ENCODE assay signal across 23 cellular contexts in the genomic region with DNA sequence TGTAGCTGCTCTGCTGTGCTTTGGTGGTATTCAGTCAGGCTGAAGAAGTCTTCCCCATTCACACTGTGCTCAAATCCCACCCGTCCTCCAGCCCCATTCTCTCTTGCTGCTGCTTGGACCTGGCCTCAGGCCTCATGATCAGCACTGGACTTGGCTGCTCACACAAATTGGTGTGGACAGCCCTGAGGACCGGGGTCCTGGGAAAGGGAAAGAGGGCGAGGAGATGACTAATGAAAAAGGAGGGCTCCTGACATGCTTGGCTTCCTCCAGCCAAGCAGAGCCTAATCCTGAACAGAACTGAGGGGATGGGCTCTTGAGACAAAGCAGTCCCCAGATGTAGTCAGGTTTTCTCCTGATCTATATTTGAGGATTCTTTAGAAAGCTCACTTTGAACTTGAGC.
DNase-seq lines count a peak whose midpoint lies in the region; FAIRE-seq lines count a peak whose summit lies in the region.
"Had no signal": no experiment of that assay in that cellular context is flagged by ENCODE, and none has a peak within 500 bp of the region (broad histone marks: within the 10 kb centered on the region; RNA-seq: fewer than 3 reads in every experiment).

No MANE protein-coding gene starts in this region.

- no peak overlapping the region for H2BK120ac ChIP-seq in neuronal stem cell (ENCODE audit: low read depth, low read length)

- no peak overlapping the region for H2BK15ac ChIP-seq in neuronal stem cell (ENCODE audit: low read length)

- H3K9me3 ChIP-seq in neuronal stem cell (replicated peaks in 1 of 2; ENCODE audit: control insufficient read depth in 2 of 2, insufficient read depth in 1 of 2, low read depth in 1 of 2, low read length in 2 of 2): peaks cover 0 to 3% of the 10 kb centered on the region in 2 donors
- H3K9me3 ChIP-seq: neutrophil had no signal

- no CpG with 5 or more reads among the region's 3 CpGs for WGBS in neuronal stem cell (ENCODE audit: extremely low coverage in 2 of 2, insufficient read length in 2 of 2, insufficient replicate concordance in 1 of 2), 2 donors

- no peak overlapping the region for H3K9ac ChIP-seq in neuronal stem cell (ENCODE audit: low read depth, low read length, poor library complexity)

- no peak overlapping the region for H3K27ac Mint-ChIP-seq in activated naive CD4-positive, alpha-beta T cell treated with anti-CD3 and anti-CD28 coated beads for 36 hours
- H3K27ac Mint-ChIP-seq: activated naive CD8-positive, alpha-beta T cell treated with anti-CD3 and anti-CD28 coated beads, Interleukin-2, amount 50 U/mL, for 24 hours; WTC11 had no signal

- no peak overlapping the region for H3K4me2 ChIP-seq in neuronal stem cell (ENCODE audit: insufficient read depth, low read length, poor library complexity, severe bottlenecking)

- no peaks in the 10 kb centered on the region for H3K4me1 Mint-ChIP-seq in activated naive CD4-positive, alpha-beta T cell treated with anti-CD3 and anti-CD28 coated beads for 36 hours (ENCODE audit: low read depth)

- H3K18ac ChIP-seq in neuronal stem cell (ENCODE audit: low read length): peak overlapping the region; percentile 11

- no peak overlapping the region for H2AK5ac ChIP-seq in neuronal stem cell (ENCODE audit: low read depth, low read length)

- no peak overlapping the region for H3K4ac ChIP-seq in neuronal stem cell (ENCODE audit: low read length)

- H3K4me1 ChIP-seq in neuronal stem cell (ENCODE audit: control insufficient read depth in 2 of 2, insufficient read depth in 1 of 2, low read depth in 1 of 2, low read length in 2 of 2): peaks cover 0 to 4% of the 10 kb centered on the region in 2 donors

- H3K14ac ChIP-seq in neuronal stem cell (ENCODE audit: low read length): no peak overlapping the region

- H2BK5ac ChIP-seq in neuronal stem cell (ENCODE audit: low read length): no peak overlapping the region

- no peak overlapping the region for H3K4me3 Mint-ChIP-seq in activated naive CD4-positive, alpha-beta T cell treated with anti-CD3 and anti-CD28 coated beads for 36 hours
- H3K4me3 Mint-ChIP-seq: activated naive CD8-positive, alpha-beta T cell treated with anti-CD3 and anti-CD28 coated beads, Interleukin-2, amount 50 U/mL, for 24 hours; WTC11 had no signal

- in situ Hi-C loops in Caki2 (cut with HindIII; ENCODE audit: low pct_unique_long_range_greater_than_20kb, low sequenced_read_pairs): no loop called here

- no peak overlapping the region for H3K23ac ChIP-seq in neuronal stem cell (ENCODE audit: low read depth, low read length, poor library complexity)

- no peaks in the 10 kb centered on the region for H3K9me3 Mint-ChIP-seq in activated naive CD4-positive, alpha-beta T cell treated with anti-CD3 and anti-CD28 coated beads for 36 hours
- H3K9me3 Mint-ChIP-seq: activated naive CD8-positive, alpha-beta T cell treated with anti-CD3 and anti-CD28 coated beads, Interleukin-2, amount 50 U/mL, for 24 hours; WTC11 had no signal

- no peak overlapping the region for H4K8ac ChIP-seq in neuronal stem cell (ENCODE audit: low read depth, low read length)

- no peak overlapping the region for H3K27ac ChIP-seq in neuronal stem cell (replicated peaks; ENCODE audit: low read length)
- H3K27ac ChIP-seq: epithelial cell of prostate, neutrophil, SK-N-MC had no signal

- no peak overlapping the region for H2AFZ ChIP-seq in neuronal stem cell (ENCODE audit: low read length)

- no peaks in the 10 kb centered on the region for H3K36me3 Mint-ChIP-seq in activated naive CD4-positive, alpha-beta T cell treated with anti-CD3 and anti-CD28 coated beads for 36 hours (ENCODE audit: low read depth)
- H3K36me3 Mint-ChIP-seq: WTC11 had no signal

- no peak overlapping the region for H4K91ac ChIP-seq in neuronal stem cell (ENCODE audit: low read depth, low read length, poor library complexity)

- peaks cover 2% of the 10 kb centered on the region for H3K27me3 Mint-ChIP-seq in activated naive CD4-positive, alpha-beta T cell treated with anti-CD3 and anti-CD28 coated beads for 36 hours (ENCODE audit: low read depth)

- intact Hi-C loops in activated naive CD4-positive, alpha-beta T cell treated with anti-CD3 and anti-CD28 coated beads for 36 hours (cut with micrococcal nuclease): no loop called here

- H2BK12ac ChIP-seq in neuronal stem cell (ENCODE audit: low read length): no peak overlapping the region

- CTCF ChIA-PET in activated naive CD4-positive, alpha-beta T cell treated with anti-CD3 and anti-CD28 coated beads for 36 hours (lab: Charles Lee): no interaction called here

- DNase-seq in Caki2 (ENCODE audit: low read depth) (peak; percentile 6), RCC 7860 (ENCODE audit: low spot score) (peak; percentile 18), fibroblast of peridontal ligament (ENCODE audit: extremely low read depth) (peak; percentile 57), neuronal stem cell (ENCODE audit: low spot score) (no peak), T-helper 9 cell (no peak), NOMO-1 treated with DMSO at 0.1 percent for 48 hours (lab: John Stamatoyannopoulos, UW; ENCODE audit: unreplicated experiment) (no peak), frontal cortex (ENCODE audit: low spot score in 2 of 2) (no peak)
- no peak for DNase-seq in activated naive CD4-positive, alpha-beta T cell treated with anti-CD3 and anti-CD28 coated beads for 36 hours
- DNase-seq: activated CD4-positive, alpha-beta T cell treated with anti-CD3 and anti-CD28 coated beads, Interleukin-2, amount 50 U/mL, for 48 hours; activated effector memory CD4-positive, alpha-beta T cell treated with Interleukin-2 at 50 U/mL for 16 hours; activated naive CD8-positive, alpha-beta T cell treated with anti-CD3 and anti-CD28 coated beads, Interleukin-2, amount 50 U/mL, for 24 hours; C1 segment of cervical spinal cord; GDM1; KG1; NCI-H1092; NCI-H2029; NCI-H345; NCI-H82; retina had no signal

- H3K36me3 ChIP-seq in neuronal stem cell (replicated peaks in 1 of 2; ENCODE audit: control insufficient read depth in 2 of 2, insufficient read depth in 2 of 2, low read length in 2 of 2): no peaks in the 10 kb centered on the region
- H3K36me3 ChIP-seq: neutrophil had no signal

- H3K27me3 ChIP-seq in neuronal stem cell (ENCODE audit: control insufficient read depth in 3 of 3, insufficient read depth in 3 of 3, low read depth in 1 of 3, low read length in 3 of 3): peaks cover 0 to 4% (median 0%) of the 10 kb centered on the region in 3 experiments

- no peaks in the 10 kb centered on the region for H3K79me1 ChIP-seq in neuronal stem cell (ENCODE audit: low read depth, low read length)

- FAIRE-seq in RCC 7860 (lab: Jason Lieb, UNC) (peak; percentile 21), frontal cortex (lab: Jason Lieb, UNC) (no peak)

- no peak overlapping the region for H3K4me3 ChIP-seq in neuronal stem cell (ENCODE audit: low read length in 2 of 2)
- H3K4me3 ChIP-seq: SK-N-MC had no signal

Comparison
In these comparisons a context has a peak if more than half of its experiments do, and no peak if none do; other contexts are left out.
1. DNase-seq: peak in Caki2 (single experiment), RCC 7860 (single experiment) and fibroblast of peridontal ligament (single experiment); none in neuronal stem cell (single experiment), T-helper 9 cell (single experiment), activated naive CD4-positive, alpha-beta T cell treated with anti-CD3 and anti-CD28 coated beads for 36 hours (single experiment), NOMO-1 treated with DMSO at 0.1 percent for 48 hours (single experiment) and frontal cortex (0 of 2).